In the genomic region with DNA sequence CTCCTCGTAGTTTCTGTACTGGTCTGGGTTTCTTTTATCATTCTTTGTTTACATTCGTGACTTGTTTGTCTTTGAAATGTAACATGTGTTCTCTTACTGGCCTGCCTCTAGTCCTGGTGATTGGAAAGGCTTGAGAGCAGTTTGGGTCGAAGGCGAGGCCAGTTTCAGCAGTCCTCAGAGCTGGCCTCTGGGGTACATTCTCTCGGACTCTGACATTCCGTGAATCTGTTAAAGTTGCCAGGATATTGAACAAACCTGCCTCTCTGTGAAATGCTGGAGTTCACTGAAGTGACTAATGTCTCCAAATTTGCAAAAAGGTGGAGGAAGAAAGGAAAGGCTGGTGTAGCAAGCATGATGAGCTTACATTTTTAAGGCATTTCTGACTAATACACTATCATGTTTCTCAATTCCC, we compare ENCODE assay signal across 8 cellular contexts. TPM values are rescaled to one million over a fixed set of nuclear protein-coding genes. Genes with fewer than 3 reads are reported as not detected.
DNase-seq lines count a peak whose midpoint lies in the region; ATAC-seq and TF ChIP-seq lines count a peak whose summit lies in the region.

No MANE protein-coding gene starts in this region.

- WGBS in transverse colon (ENCODE audit: low coverage in 1 of 2), 2 donors = 7 to 12% methylated on average over 5 to 6 of the region's 6 CpGs

- no peaks in the 10 kb centered on the region for H3K27me3 Mint-ChIP-seq in effector memory CD8-positive, alpha-beta T cell

- H3K36me3 ChIP-seq in Peyer's patch = no peaks in the 10 kb centered on the region
- H3K36me3 ChIP-seq in transverse colon = no peaks in the 10 kb centered on the region

- intact Hi-C loops in Right ventricle myocardium inferior (cut with DNase I) = loop anchor here (2.0 to 10.0 kb wide), 4 partner anchors 50 to 378 kb away; no protein-coding TSS in a partner anchor
- intact Hi-C loops in cardiac septum (cut with DNase I) = loop anchor here (2.0 kb wide), 2 partner anchors 46 to 54 kb away; no protein-coding TSS in a partner anchor
- intact Hi-C loops in transverse colon (cut with DNase I; ENCODE audit: low total_unique reads) = no loop called here

- H3K4me1 ChIP-seq in Peyer's patch (peaks cover 0 to 8% (median 0%) of the 10 kb centered on the region in 4 donors), transverse colon (peaks cover 0 to 36% (median 11%) of the 10 kb centered on the region in 4 donors)

- H3K4me1 Mint-ChIP-seq in effector memory CD8-positive, alpha-beta T cell (ENCODE audit: low read depth in 2 of 2) = peaks cover 15 to 21% of the 10 kb centered on the region in 2 donors

- no peaks in the 10 kb centered on the region for H3K9me3 ChIP-seq in Peyer's patch
- H3K9me3 ChIP-seq in transverse colon = peaks cover 0 to 6% of the 10 kb centered on the region in 2 donors

- H3K27ac ChIP-seq in Peyer's patch (peak overlapping the region; percentile 71 to 96 (median 88)), transverse colon (peak overlapping the region; percentile 88 to 94 (median 90))

- H3K27me3 ChIP-seq in Peyer's patch (no peaks in the 10 kb centered on the region), transverse colon (no peaks in the 10 kb centered on the region)

- TF ChIP-seq POLR2A in Peyer's patch (IDR thresholded peaks at IDR 0.05) (no peak), transverse colon (IDR thresholded peaks at IDR 0.05) (no peak)

- TF ChIP-seq CTCF in Peyer's patch (IDR thresholded peaks at IDR 0.05) (no peak), transverse colon (IDR thresholded peaks at IDR 0.05) (no peak)

- peak overlapping the region; percentile 91 to 95 for H3K4me3 Mint-ChIP-seq in effector memory CD8-positive, alpha-beta T cell

- H3K9me3 Mint-ChIP-seq in effector memory CD8-positive, alpha-beta T cell = peaks cover 9 to 14% of the 10 kb centered on the region in 2 donors

- no peak for TF ChIP-seq EP300 in transverse colon (IDR thresholded peaks at IDR 0.05; ENCODE audit: low read depth)

- peak overlapping the region; percentile 55 to 99 (median 84) for H3K4me3 ChIP-seq in Peyer's patch
- peak overlapping the region; percentile 73 to 80 (median 78) for H3K4me3 ChIP-seq in transverse colon

- DNase-seq in Right ventricle myocardium inferior (ENCODE audit: missing footprints) (no peak), cardiac septum (ENCODE audit: low spot score) (no peak), Peyer's patch (no peak), medulla oblongata (ENCODE audit: extremely low spot score) (peak; percentile 62), transverse colon (peak; percentile 16)
- DNase-seq in effector memory CD8-positive, alpha-beta T cell = no peak

- peak overlapping the region; percentile 67 to 89 for H3K27ac Mint-ChIP-seq in effector memory CD8-positive, alpha-beta T cell

- in situ Hi-C loops in transverse colon (cut with MboI; ENCODE audit: low pct_ligation_motif_present in 1 of 4, low pct_unique_long_range_greater_than_20kb in 1 of 4, low sequenced_read_pairs in 3 of 4) = no loop called here

- peak; percentile 62 for ATAC-seq in Right ventricle myocardium inferior
- no peak for ATAC-seq in effector memory CD8-positive, alpha-beta T cell (replicated peaks)
- ATAC-seq in HG02588 (IDR thresholded peaks at IDR 0.05; ENCODE audit: unreplicated experiment) = no peak
- ATAC-seq in GM18517 (IDR thresholded peaks at IDR 0.05; ENCODE audit: unreplicated experiment) = no peak

- peaks cover 3% of the 10 kb centered on the region for H3K36me3 Mint-ChIP-seq in effector memory CD8-positive, alpha-beta T cell (ENCODE audit: insufficient read depth)

RNA-seq across cellular contexts. Expression of a gene that starts 1.5 kb away (rescaled TPM):
- 52.6 TPM for total RNA-seq in Right ventricle myocardium inferior
- total RNA-seq in cardiac septum = 65.4 TPM
- 10 to 100 TPM; 34.7 to 59.4 (median 41.7) TPM for total RNA-seq in Peyer's patch
- total RNA-seq in transverse colon = 10 to 100 TPM; 26.9 to 78.0 (median 39.6) TPM

Comparison
In these comparisons a context has a peak if more than half of its experiments do, and no peak if none do; other contexts are left out.
1. DNase-seq: peak in medulla oblongata (single experiment) and transverse colon (single experiment); none in Right ventricle myocardium inferior (single experiment), cardiac septum (single experiment), Peyer's patch (0 of 3) and effector memory CD8-positive, alpha-beta T cell (0 of 3).